Comparison of ENCODE assay signal across 21 cellular contexts in genomic region chr4:171532968-171533367, GRCh38.
"Had no signal": no experiment of that assay in that cellular context is flagged by ENCODE, and none has a peak within 500 bp of the region (broad histone marks: within the 10 kb centered on the region; RNA-seq: fewer than 3 reads in every experiment).

No MANE protein-coding gene starts in this region.

- FAIRE-seq: endometrium, frontal cortex had no signal

- H3K27ac Mint-ChIP-seq: naive thymus-derived CD8-positive, alpha-beta T cell; stimulated activated memory B cell treated with anti-CD40 and anti-IgM and Interleukin-4, amounts not matched to agents 10 μg/mL and 1 μg/mL and 100 μg/mL, for 72 hours; stimulated activated naive CD8-positive, alpha-beta T cell treated with anti-CD3 and anti-CD28 coated beads, Interleukin-15, Interleukin-2, amounts not matched to agents 100 ng/mL and 50 ng/mL, for 24 hours had no signal

- H3K27me3 Mint-ChIP-seq: naive thymus-derived CD8-positive, alpha-beta T cell; stimulated activated memory B cell treated with anti-CD40 and anti-IgM and Interleukin-4, amounts not matched to agents 10 μg/mL and 1 μg/mL and 100 μg/mL, for 72 hours; stimulated activated naive CD8-positive, alpha-beta T cell treated with anti-CD3 and anti-CD28 coated beads, Interleukin-15, Interleukin-2, amounts not matched to agents 100 ng/mL and 50 ng/mL, for 24 hours had no signal

- ATAC-seq: esophagus mucosa; heart left ventricle; left colon; naive thymus-derived CD8-positive, alpha-beta T cell; psoas muscle; sciatic nerve; stimulated activated memory B cell treated with anti-CD40 and anti-IgM and Interleukin-4, amounts not matched to agents 10 μg/mL and 1 μg/mL and 100 μg/mL, for 72 hours; upper lobe of right lung had no signal

- H3K4me3 ChIP-seq: heart left ventricle, psoas muscle, spleen, tibial nerve, upper lobe of right lung, vagina had no signal

- H3K36me3 Mint-ChIP-seq: naive thymus-derived CD8-positive, alpha-beta T cell; stimulated activated memory B cell treated with anti-CD40 and anti-IgM and Interleukin-4, amounts not matched to agents 10 μg/mL and 1 μg/mL and 100 μg/mL, for 72 hours had no signal

- H3K4me3 Mint-ChIP-seq: naive thymus-derived CD8-positive, alpha-beta T cell; stimulated activated memory B cell treated with anti-CD40 and anti-IgM and Interleukin-4, amounts not matched to agents 10 μg/mL and 1 μg/mL and 100 μg/mL, for 72 hours; stimulated activated naive CD8-positive, alpha-beta T cell treated with anti-CD3 and anti-CD28 coated beads, Interleukin-15, Interleukin-2, amounts not matched to agents 100 ng/mL and 50 ng/mL, for 24 hours had no signal

- H3K4me1 ChIP-seq: heart left ventricle, psoas muscle, spleen, tibial nerve, upper lobe of right lung, vagina had no signal

- DNase-seq: effector memory CD4-positive, alpha-beta T cell; heart left ventricle; hippocampal formation; left colon; naive thymus-derived CD8-positive, alpha-beta T cell; psoas muscle; retina; spleen; stimulated activated CD4-positive, alpha-beta T cell treated with anti-CD3 and anti-CD28 coated beads, Interleukin-15, amount 100 ng/mL, for 24 hours; stimulated activated CD4-positive, alpha-beta T cell treated with anti-CD3 and anti-CD28 coated beads, Interleukin-1b, Interleukin-23, amount 100 ng/mL, for 48 hours; stimulated activated CD4-positive, alpha-beta T cell treated with anti-CD3 and anti-CD28 coated beads, Interleukin-4, amount 100 ng/mL, for 24 hours; upper lobe of right lung had no signal

- H3K4me1 Mint-ChIP-seq: naive thymus-derived CD8-positive, alpha-beta T cell; stimulated activated memory B cell treated with anti-CD40 and anti-IgM and Interleukin-4, amounts not matched to agents 10 μg/mL and 1 μg/mL and 100 μg/mL, for 72 hours had no signal

- H3K27ac ChIP-seq: heart left ventricle, neutrophil, psoas muscle, spleen, tibial nerve, upper lobe of right lung, vagina had no signal

- H3K9me3 ChIP-seq: heart left ventricle, neutrophil, psoas muscle, spleen, tibial nerve, upper lobe of right lung, vagina had no signal

- H3K27me3 ChIP-seq: heart left ventricle, neutrophil, spleen, tibial nerve, upper lobe of right lung, vagina had no signal

- H3K36me3 ChIP-seq: heart left ventricle, neutrophil, spleen, tibial nerve, upper lobe of right lung, vagina had no signal

- H3K9me3 Mint-ChIP-seq: stimulated activated memory B cell treated with anti-CD40 and anti-IgM and Interleukin-4, amounts not matched to agents 10 μg/mL and 1 μg/mL and 100 μg/mL, for 72 hours had no signal
